In genomic region chr4:120991885-120992284, GRCh38 we compare ENCODE assay signal across 28 cellular contexts.
"Had no signal": no experiment of that assay in that cellular context is flagged by ENCODE, and none has a peak within 500 bp of the region (broad histone marks: within the 10 kb centered on the region; RNA-seq: fewer than 3 reads in every experiment).

No MANE protein-coding gene starts in this region.

- H3K4me2 ChIP-seq: neural progenitor cell had no signal

- H3K4me3 Mint-ChIP-seq: natural killer cell; nephron; neural progenitor cell; stimulated activated effector memory CD8-positive, alpha-beta T cell treated with anti-CD3 and anti-CD28 coated beads, Interleukin-12 subunit alpha, Interleukin-12 subunit beta, amount 100 ng/mL, for 72 hours; stimulated activated naive B cell treated with anti-CD40 and anti-IgM and Interleukin-4, amounts not matched to agents 10 μg/mL and 1 μg/mL and 100 μg/mL, for 72 hours; stimulated activated naive CD8-positive, alpha-beta T cell treated with anti-CD3 and anti-CD28 coated beads, Interleukin-15, Interleukin-2, amounts not matched to agents 100 ng/mL and 50 ng/mL, for 24 hours; type B pancreatic cell had no signal

- H3K4me1 Mint-ChIP-seq: natural killer cell; nephron; neural progenitor cell; stimulated activated effector memory CD8-positive, alpha-beta T cell treated with anti-CD3 and anti-CD28 coated beads, Interleukin-12 subunit alpha, Interleukin-12 subunit beta, amount 100 ng/mL, for 72 hours; stimulated activated naive B cell treated with anti-CD40 and anti-IgM and Interleukin-4, amounts not matched to agents 10 μg/mL and 1 μg/mL and 100 μg/mL, for 72 hours had no signal

- ATAC-seq: natural killer cell; psoas muscle; right cardiac atrium; right lobe of liver; stimulated activated effector memory CD8-positive, alpha-beta T cell treated with anti-CD3 and anti-CD28 coated beads, Interleukin-12 subunit alpha, Interleukin-12 subunit beta, amount 100 ng/mL, for 72 hours; stimulated activated naive B cell treated with anti-CD40 and anti-IgM and Interleukin-4, amounts not matched to agents 10 μg/mL and 1 μg/mL and 100 μg/mL, for 72 hours; upper lobe of right lung had no signal

- H3K27me3 ChIP-seq: neural progenitor cell, ovary, right lobe of liver, sigmoid colon, stomach, thyroid gland, tibial nerve, upper lobe of right lung, uterus had no signal

- H3K27ac Mint-ChIP-seq: natural killer cell; nephron; neural progenitor cell; progenitor cell of endocrine pancreas; stimulated activated effector memory CD8-positive, alpha-beta T cell treated with anti-CD3 and anti-CD28 coated beads, Interleukin-12 subunit alpha, Interleukin-12 subunit beta, amount 100 ng/mL, for 72 hours; stimulated activated naive B cell treated with anti-CD40 and anti-IgM and Interleukin-4, amounts not matched to agents 10 μg/mL and 1 μg/mL and 100 μg/mL, for 72 hours; stimulated activated naive CD8-positive, alpha-beta T cell treated with anti-CD3 and anti-CD28 coated beads, Interleukin-15, Interleukin-2, amounts not matched to agents 100 ng/mL and 50 ng/mL, for 24 hours; type B pancreatic cell had no signal

- H3K27ac ChIP-seq: neural progenitor cell, ovary, parathyroid adenoma, psoas muscle, right lobe of liver, sigmoid colon, stomach, thoracic aorta, thyroid gland, tibial nerve, upper lobe of right lung, uterus had no signal

- H3K9ac ChIP-seq: neural progenitor cell, parathyroid adenoma had no signal

- DNase-seq: natural killer cell; occipital lobe; ovary; posterior cingulate gyrus; psoas muscle; right cardiac atrium; right lobe of liver; sigmoid colon; small intestine; stimulated activated CD4-positive, alpha-beta T cell treated with anti-CD3 and anti-CD28 coated beads, Interleukin-15, amount 100 ng/mL, for 24 hours; stimulated activated CD4-positive, alpha-beta T cell treated with anti-CD3 and anti-CD28 coated beads, Interleukin-2, amount 100 ng/mL, for 24 hours; stimulated activated CD4-positive, alpha-beta T cell treated with anti-CD3 and anti-CD28 coated beads, Interleukin-2, amount 100 ng/mL, for 48 hours; stimulated activated CD4-positive, alpha-beta T cell treated with anti-CD3 and anti-CD28 coated beads, Interleukin-4, amount 100 ng/mL, for 24 hours; stimulated activated naive B cell treated with anti-CD40 and anti-IgM and Interleukin-4, amounts not matched to agents 10 μg/mL and 1 μg/mL and 100 μg/mL, for 72 hours; stimulated activated naive CD4-positive, alpha-beta T cell treated with Interleukin-2 at 50 U/mL for 16 hours; stomach; thyroid gland; upper lobe of right lung; uterus had no signal

- H3K4me1 ChIP-seq: parathyroid adenoma, psoas muscle, right lobe of liver, sigmoid colon, stomach, thyroid gland, tibial nerve, upper lobe of right lung, uterus had no signal

- H3K4me3 ChIP-seq: neural progenitor cell, ovary, psoas muscle, right lobe of liver, sigmoid colon, stomach, thoracic aorta, thyroid gland, tibial nerve, upper lobe of right lung, uterus had no signal

- H3K9me3 Mint-ChIP-seq: natural killer cell; neural progenitor cell; stimulated activated effector memory CD8-positive, alpha-beta T cell treated with anti-CD3 and anti-CD28 coated beads, Interleukin-12 subunit alpha, Interleukin-12 subunit beta, amount 100 ng/mL, for 72 hours; stimulated activated naive CD8-positive, alpha-beta T cell treated with anti-CD3 and anti-CD28 coated beads, Interleukin-15, Interleukin-2, amounts not matched to agents 100 ng/mL and 50 ng/mL, for 24 hours; type B pancreatic cell had no signal

- H3K27me3 Mint-ChIP-seq: progenitor cell of endocrine pancreas; stimulated activated naive B cell treated with anti-CD40 and anti-IgM and Interleukin-4, amounts not matched to agents 10 μg/mL and 1 μg/mL and 100 μg/mL, for 72 hours; stimulated activated naive CD8-positive, alpha-beta T cell treated with anti-CD3 and anti-CD28 coated beads, Interleukin-15, Interleukin-2, amounts not matched to agents 100 ng/mL and 50 ng/mL, for 24 hours; type B pancreatic cell had no signal

- H3K36me3 Mint-ChIP-seq: natural killer cell; neural progenitor cell; stimulated activated effector memory CD8-positive, alpha-beta T cell treated with anti-CD3 and anti-CD28 coated beads, Interleukin-12 subunit alpha, Interleukin-12 subunit beta, amount 100 ng/mL, for 72 hours; stimulated activated naive B cell treated with anti-CD40 and anti-IgM and Interleukin-4, amounts not matched to agents 10 μg/mL and 1 μg/mL and 100 μg/mL, for 72 hours; type B pancreatic cell had no signal

- H3K79me2 ChIP-seq: parathyroid adenoma had no signal

- H3K36me3 ChIP-seq: neural progenitor cell, ovary, right lobe of liver, sigmoid colon, stomach, thoracic aorta, thyroid gland, tibial nerve, upper lobe of right lung, uterus had no signal
